21 cellular contexts compared by ENCODE assay signal in genomic region chr10:119805702-119806230, GRCh38.
"Had no signal": no experiment of that assay in that cellular context is flagged by ENCODE, and none has a peak within 500 bp of the region (broad histone marks: within the 10 kb centered on the region; RNA-seq: fewer than 3 reads in every experiment).

No MANE protein-coding gene starts in this region.

- H3K9me3 ChIP-seq: body of pancreas, left lung, prostate gland, right atrium auricular region, suprapubic skin, vagina had no signal

- DNase-seq: activated CD4-positive, alpha-beta T cell treated with anti-CD3 and anti-CD28 coated beads for 1 hour; activated CD4-positive, alpha-beta T cell treated with anti-CD3 and anti-CD28 coated beads, Interleukin-2, amount 50 U/mL, for 48 hours; activated T-cell treated with anti-CD3 and anti-CD28 coated beads for 4 hours; amniotic stem cell; body of pancreas; caudate nucleus; effector memory CD4-positive, alpha-beta T cell; foreskin keratinocyte; hypothalamus; left lung; stimulated activated CD4-positive, alpha-beta T cell treated with anti-CD3 and anti-CD28 coated beads, Interleukin-2, amount 100 ng/mL, for 48 hours; stimulated activated naive CD8-positive, alpha-beta T cell treated with anti-CD3 and anti-CD28 coated beads, Interleukin-15, amount 100 ng/mL, for 72 hours; SW 1271; T-helper 2 cell; trophoblast cell had no signal

- H3K4me3 Mint-ChIP-seq: activated naive CD8-positive, alpha-beta T cell; stimulated activated naive CD8-positive, alpha-beta T cell treated with anti-CD3 and anti-CD28 coated beads, Interleukin-15, amount 100 ng/mL, for 72 hours had no signal

- H3K4me1 ChIP-seq: body of pancreas, left lung, prostate gland, right atrium auricular region, suprapubic skin, vagina had no signal

- H3K27ac Mint-ChIP-seq: activated naive CD8-positive, alpha-beta T cell; stimulated activated naive CD8-positive, alpha-beta T cell treated with anti-CD3 and anti-CD28 coated beads, Interleukin-15, amount 100 ng/mL, for 72 hours had no signal

- H3K4me3 ChIP-seq: body of pancreas, left lung, prostate gland, right atrium auricular region, suprapubic skin, vagina had no signal

- H3K27me3 ChIP-seq: body of pancreas, foreskin keratinocyte, left lung, right atrium auricular region, suprapubic skin, vagina had no signal

- H3K27ac ChIP-seq: body of pancreas, foreskin keratinocyte, left lung, prostate gland, right atrium auricular region, suprapubic skin, vagina, VCaP had no signal

- ATAC-seq: body of pancreas; foreskin keratinocyte; left lung; stimulated activated naive CD8-positive, alpha-beta T cell treated with anti-CD3 and anti-CD28 coated beads, Interleukin-15, amount 100 ng/mL, for 72 hours had no signal

- H3K27me3 Mint-ChIP-seq: activated naive CD8-positive, alpha-beta T cell; stimulated activated naive CD8-positive, alpha-beta T cell treated with anti-CD3 and anti-CD28 coated beads, Interleukin-15, amount 100 ng/mL, for 72 hours had no signal

- H3K9me3 Mint-ChIP-seq: stimulated activated naive CD8-positive, alpha-beta T cell treated with anti-CD3 and anti-CD28 coated beads, Interleukin-15, amount 100 ng/mL, for 72 hours had no signal

- H3K36me3 ChIP-seq: prostate gland had no signal
